1 cellular context compared by ENCODE assay signal in the genomic region with DNA sequence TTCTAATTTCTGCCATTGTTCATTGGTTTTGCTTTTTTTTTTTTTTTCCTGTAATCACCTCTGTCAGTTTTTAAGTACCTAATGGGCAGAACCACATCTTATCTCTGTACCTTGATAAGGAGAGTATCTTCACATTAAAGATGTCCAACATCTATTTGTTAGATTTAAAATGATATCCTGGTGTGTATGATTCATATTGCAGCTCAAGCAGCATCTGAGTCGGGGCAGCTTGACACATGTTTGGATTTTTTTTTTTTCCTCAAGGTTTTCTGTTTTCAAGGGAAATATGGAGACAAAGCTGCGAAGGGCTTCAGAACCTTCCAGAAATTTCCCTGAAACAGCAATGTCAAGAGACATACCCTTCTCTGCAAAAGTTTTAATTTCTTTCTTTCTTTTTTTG.
TF ChIP-seq lines count a peak whose summit lies in the region.

No MANE protein-coding gene starts in this region.

TF ChIP-seq in IMR-90, 13 proteins besides CTCF, POLR2A, EP300 and RAD21:
- TF ChIP-seq MAZ (IDR thresholded peaks at IDR 0.05; ENCODE audit: borderline replicate concordance, low read depth, low read length): no peak
- TF ChIP-seq MXI1 (IDR thresholded peaks at IDR 0.05; ENCODE audit: borderline replicate concordance, low read depth, low read length): no peak
- TF ChIP-seq NFE2L2 (IDR thresholded peaks at IDR 0.05; ENCODE audit: low read depth, low read length): no peak
- no peak for TF ChIP-seq MAFK (IDR thresholded peaks at IDR 0.05; ENCODE audit: low read depth, low read length)
TF ChIP-seq in IMR-90: peak in this region for 0.
